10 cellular contexts compared by ENCODE assay signal in genomic region chr1:13469343-13469742, GRCh38. TPM values are rescaled to one million over a fixed set of nuclear protein-coding genes. Genes with fewer than 3 reads are reported as not detected.
DNase-seq lines count a peak whose midpoint lies in the region; TF ChIP-seq lines count a peak whose summit lies in the region.
"Had no signal": no experiment of that assay in that cellular context is flagged by ENCODE, and none has a peak within 500 bp of the region (broad histone marks: within the 10 kb centered on the region; RNA-seq: fewer than 3 reads in every experiment).

No MANE protein-coding gene starts in this region.

- H3K36me3 ChIP-seq in H7 (replicated peaks; ENCODE audit: control insufficient read depth, insufficient read depth, low read length) (no peaks in the 10 kb centered on the region), SK-N-SH (replicated peaks in 1 of 2; ENCODE audit: control insufficient read depth in 1 of 2, insufficient read depth in 2 of 2, low read length in 1 of 2) (no peaks in the 10 kb centered on the region)

- no peak for TF ChIP-seq EP300 in SK-N-SH (IDR thresholded peaks at IDR 0.05; ENCODE audit: borderline replicate concordance in 1 of 2, low read depth in 1 of 2, low read length in 1 of 2)

- no peaks in the 10 kb centered on the region for H4K20me1 ChIP-seq in SK-N-SH (ENCODE audit: insufficient read depth)

- H3F3A ChIP-seq in SK-N-SH (replicated peaks; ENCODE audit: insufficient read depth): no peaks in the 10 kb centered on the region

- H3K9me2 ChIP-seq in SK-N-SH: no peaks in the 10 kb centered on the region

- H3K79me2 ChIP-seq in SK-N-SH (ENCODE audit: insufficient read depth): no peaks in the 10 kb centered on the region

- H3K27ac ChIP-seq in SK-N-SH (ENCODE audit: low read depth in 2 of 2, low read length in 1 of 2): no peak overlapping the region

- TF ChIP-seq RAD21 in SK-N-SH (IDR thresholded peaks at IDR 0.05; ENCODE audit: low read length): no peak

- H3K27me3 ChIP-seq in H7 (ENCODE audit: control insufficient read depth, insufficient read depth, low read length) (peaks cover 2% of the 10 kb centered on the region; the same call in 1 of the 2 replicates), SK-N-SH (ENCODE audit: insufficient read depth) (no peaks in the 10 kb centered on the region; the same call in 1 of the 2 replicates)

- H3K9me3 ChIP-seq in SK-N-SH: no peaks in the 10 kb centered on the region

- no peaks in the 10 kb centered on the region for H3K4me1 ChIP-seq in SK-N-SH (ENCODE audit: control insufficient read depth in 1 of 2, insufficient read depth in 2 of 2, low read depth in 1 of 2, low read length in 1 of 2)

- DNase-seq in Daoy (ENCODE audit: low read depth) (peak; percentile 36), H7 (peak; percentile 76), SK-N-SH (no peak), kidney glomerular epithelial cell (lab: John Stamatoyannopoulos, UW) (peak; percentile 3), NCI-H69 (lab: John Stamatoyannopoulos, UW) (no peak), NCI-H2081 treated with DMSO at 0.1 percent for 48 hours (lab: John Stamatoyannopoulos, UW) (no peak)
- no peak for DNase-seq in activated T-cell treated with anti-CD3 and anti-CD28 coated beads, Interleukin-2, amount 50 U/mL, for 1 hour
- DNase-seq in activated CD4-positive, CD25-positive, alpha-beta regulatory T cell (lab: John Stamatoyannopoulos, UW): no peak

- CTCF ChIA-PET in SK-N-SH (lab: Yijun Ruan, JAX): no interaction called here

- POLR2A ChIA-PET in SK-N-SH (lab: Yijun Ruan, JAX): no interaction called here

- H3K9ac ChIP-seq in SK-N-SH: no peak overlapping the region

- H3K4me2 ChIP-seq in SK-N-SH: no peak overlapping the region

- 0 out of 2 replicates have a peak, but pooled peaks have one; percentile 24 for TF ChIP-seq CTCF in SK-N-SH (IDR thresholded peaks at IDR 0.05)

- H3K4me3 ChIP-seq in H7 (ENCODE audit: insufficient read depth, low read depth, low read length) (no peak overlapping the region), SK-N-SH (ENCODE audit: low read depth in 2 of 2, low read length in 1 of 2) (no peak overlapping the region)

- 4% methylated on average over 5 of the region's 5 CpGs for WGBS in SK-N-SH (ENCODE audit: low lambda C conversion rate)

- no peak overlapping the region for H2AFZ ChIP-seq in SK-N-SH (ENCODE audit: low read depth)

TF ChIP-seq in SK-N-SH, 30 proteins besides CTCF, POLR2A, EP300 and RAD21:
- TF ChIP-seq GABPA (IDR thresholded peaks at IDR 0.05; ENCODE audit: low read depth): no peak
- TF ChIP-seq RFX5 (IDR thresholded peaks at IDR 0.05; ENCODE audit: low read length): no peak
- no peak for TF ChIP-seq FOXJ3 (CRISPR knock-in tag; IDR thresholded peaks at IDR 0.05)

RNA-seq across cellular contexts. Expression of gene LRRC38, which starts 44.5 kb away (rescaled TPM):
- not detected in 2 replicates for total RNA-seq in Daoy (2014; rRNA removed; shearing (Covaris generic))
- 0.28 TPM in 1 of 2 replicates, not detected in the other for total RNA-seq in H7 (2014; rRNA removed; shearing (Covaris generic))
- polyA plus RNA-seq in SK-N-SH (2012; rRNA removed): 0.02 TPM in 1 of 2 replicates, not detected in the other
- polyA plus RNA-seq in SK-N-SH (2012; cell fraction: cytosol; rRNA removed): not detected in 2 replicates
- 0.02 TPM in 1 of 2 replicates, not detected in the other for polyA plus RNA-seq in SK-N-SH (2012; cell fraction: nucleus; rRNA removed)
- total RNA-seq: activated T-helper 1 cell treated with anti-CD3 and anti-CD28 coated beads, Interleukin-12 subunit alpha, Interleukin-12 subunit beta, Interleukin-2, Interleukin-4 antibody, amounts not matched to agents 30 ng/mL and 10 ng/mL and 1 ng/mL, durations not matched to agents 14 hours and 24 hours and 36 hours; H4 had no signal

RNA-seq across cellular contexts. Expression of gene PRAMEF20, which starts 59.1 kb away (rescaled TPM):
- not detected in 2 replicates for total RNA-seq in Daoy (2014; rRNA removed; shearing (Covaris generic))
- total RNA-seq in H7 (2014; rRNA removed; shearing (Covaris generic)): not detected in 2 replicates
- polyA plus RNA-seq in SK-N-SH (2012; rRNA removed): not detected in 2 replicates
- polyA plus RNA-seq in SK-N-SH (2012; cell fraction: cytosol; rRNA removed): not detected in 2 replicates
- polyA plus RNA-seq in SK-N-SH (2012; cell fraction: nucleus; rRNA removed): not detected in 2 replicates
- total RNA-seq: activated T-helper 1 cell treated with anti-CD3 and anti-CD28 coated beads, Interleukin-12 subunit alpha, Interleukin-12 subunit beta, Interleukin-2, Interleukin-4 antibody, amounts not matched to agents 30 ng/mL and 10 ng/mL and 1 ng/mL, durations not matched to agents 14 hours and 24 hours and 36 hours; H4 had no signal

Comparison
In these comparisons a context has a peak if more than half of its experiments do, and no peak if none do; other contexts are left out.
1. DNase-seq: peak in Daoy (single experiment), H7 (single experiment) and kidney glomerular epithelial cell (single experiment); none in SK-N-SH (single experiment), activated T-cell treated with anti-CD3 and anti-CD28 coated beads, Interleukin-2, amount 50 U/mL, for 1 hour (single experiment), NCI-H69 (single experiment), activated CD4-positive, CD25-positive, alpha-beta regulatory T cell (0 of 4) and NCI-H2081 treated with DMSO at 0.1 percent for 48 hours (single experiment).